20 cellular contexts compared by ENCODE assay signal in genomic region chr6:95357380-95358025, GRCh38.
"Had no signal": no experiment of that assay in that cellular context is flagged by ENCODE, and none has a peak within 500 bp of the region (broad histone marks: within the 10 kb centered on the region; RNA-seq: fewer than 3 reads in every experiment).

No MANE protein-coding gene starts in this region.

- ATAC-seq: effector memory CD8-positive, alpha-beta T cell; esophagus mucosa; gastrocnemius medialis; heart right ventricle; left cardiac atrium; lower lobe of right lung had no signal

- H3K27me3 ChIP-seq: colonic mucosa, esophagus squamous epithelium, gastrocnemius medialis, heart right ventricle had no signal

- H3K9me3 ChIP-seq: colonic mucosa, esophagus squamous epithelium, gastrocnemius medialis, heart right ventricle, left ventricle myocardium inferior, lower lobe of right lung had no signal

- H3K36me3 ChIP-seq: colonic mucosa, esophagus squamous epithelium, gastrocnemius medialis, heart right ventricle, left ventricle myocardium inferior, lower lobe of right lung had no signal

- H3K27ac ChIP-seq: colonic mucosa, epithelial cell of prostate, esophagus squamous epithelium, gastrocnemius medialis, heart right ventricle, left ventricle myocardium inferior, lower lobe of right lung had no signal

- DNase-seq: colonic mucosa; cortex of kidney; effector CD8-positive, alpha-beta T cell; effector memory CD8-positive, alpha-beta T cell; erythroblast; esophagus squamous epithelium; foreskin fibroblast; foreskin melanocyte; gastrocnemius medialis; glutamatergic neuron; head of caudate nucleus; heart right ventricle; hippocampal formation; left cardiac atrium; left ventricle myocardium inferior; lower lobe of right lung; mesenchymal stem cell; midbrain had no signal

- H3K4me1 ChIP-seq: colonic mucosa, esophagus squamous epithelium, gastrocnemius medialis, heart right ventricle, left ventricle myocardium inferior, lower lobe of right lung had no signal

- H3K4me3 ChIP-seq: colonic mucosa, esophagus squamous epithelium, gastrocnemius medialis, heart right ventricle, left ventricle myocardium inferior, lower lobe of right lung had no signal
